ENCODE assay signal across 11 cellular contexts in genomic region chr19:3653865-3654513, GRCh38. TPM values are rescaled to one million over a fixed set of nuclear protein-coding genes. Genes with fewer than 3 reads are reported as not detected.
A peak's percentile ranks its signal among the peaks of the same experiment; 100 is the strongest.
DNase-seq lines count a peak whose midpoint lies in the region; ATAC-seq and TF ChIP-seq lines count a peak whose summit lies in the region.
"Had no signal": no experiment of that assay in that cellular context is flagged by ENCODE, and none has a peak within 500 bp of the region (broad histone marks: within the 10 kb centered on the region; RNA-seq: fewer than 3 reads in every experiment).

No MANE protein-coding gene starts in this region.

- DNase-seq in DMS53 (lab: John Stamatoyannopoulos, UW): peak; percentile 13
- DNase-seq in DMS53 treated with DMSO at 0.1 percent for 48 hours (lab: John Stamatoyannopoulos, UW; ENCODE audit: unreplicated experiment): no peak
- DNase-seq in glutamatergic neuron: peak; percentile 60
- no peak for DNase-seq in dorsolateral prefrontal cortex
- DNase-seq: central memory CD4-positive, alpha-beta T cell; NCI-H2171 treated with DMSO at 0.1 percent for 48 hours; substantia nigra had no signal

- H3K4me3 ChIP-seq in OCI-LY3 (ENCODE audit: low read length) (no peak overlapping the region), dorsolateral prefrontal cortex (no peak overlapping the region)

- H3K27ac ChIP-seq in OCI-LY3 (ENCODE audit: low read length) (no peak overlapping the region), dorsolateral prefrontal cortex (peak overlapping the region in 7 of 59 donors; percentile 2 to 83 (median 31))

- no peak for ATAC-seq in GM21786 (IDR thresholded peaks at IDR 0.05; ENCODE audit: unreplicated experiment)
- ATAC-seq in GM18867 (IDR thresholded peaks at IDR 0.05; ENCODE audit: unreplicated experiment): no peak

- H3K36me3 Mint-ChIP-seq in glutamatergic neuron (ENCODE audit: unreplicated experiment): no peaks in the 10 kb centered on the region

- H3K4me1 Mint-ChIP-seq in glutamatergic neuron (ENCODE audit: low read depth, unreplicated experiment): peaks cover 10% of the 10 kb centered on the region

- intact Hi-C loops in dorsolateral prefrontal cortex (cut with DNase I): no loop called here

- peaks cover 22% of the 10 kb centered on the region for H3K4me1 ChIP-seq in OCI-LY3 (ENCODE audit: low read length)

- peak overlapping the region; percentile 75 for H3K27ac Mint-ChIP-seq in glutamatergic neuron (ENCODE audit: unreplicated experiment)

- 0 out of 2 replicates have a peak, but pooled peaks cover 3% of the 10 kb centered on the region for H4K20me1 ChIP-seq in OCI-LY3 (ENCODE audit: insufficient read depth, low read length)

- no peak overlapping the region for H3K9ac ChIP-seq in OCI-LY3 (ENCODE audit: low read length)

- no peak overlapping the region for H3K4me2 ChIP-seq in OCI-LY3 (ENCODE audit: low read length)

- no peak overlapping the region for H2AFZ ChIP-seq in OCI-LY3 (ENCODE audit: low read depth, low read length)

- no peak overlapping the region for H3K4me3 Mint-ChIP-seq in glutamatergic neuron (ENCODE audit: unreplicated experiment)

- H3K27me3 Mint-ChIP-seq in glutamatergic neuron (ENCODE audit: unreplicated experiment): peaks cover 20% of the 10 kb centered on the region

- no peaks in the 10 kb centered on the region for H3K27me3 ChIP-seq in OCI-LY3 (ENCODE audit: low read depth, low read length)
- no peaks in the 10 kb centered on the region for H3K27me3 ChIP-seq in dorsolateral prefrontal cortex

- peaks cover 24% of the 10 kb centered on the region for H3K9me3 Mint-ChIP-seq in glutamatergic neuron (ENCODE audit: unreplicated experiment)

- no peaks in the 10 kb centered on the region for H3K9me3 ChIP-seq in OCI-LY3 (ENCODE audit: insufficient read depth, low read length)

- H3K79me2 ChIP-seq in OCI-LY3 (ENCODE audit: low read length): no peaks in the 10 kb centered on the region

- peaks cover 49% of the 10 kb centered on the region for H3K36me3 ChIP-seq in OCI-LY3 (replicated peaks; ENCODE audit: low read depth, low read length)

- TF ChIP-seq CTCF in GM12872 (IDR thresholded peaks at IDR 0.05; ENCODE audit: insufficient read depth, low read depth, low read length) (0 out of 3 replicates have a peak, but pooled peaks have one; percentile 11), OCI-LY3 (IDR thresholded peaks at IDR 0.05; ENCODE audit: low read depth, low read length) (peak; percentile 31), glutamatergic neuron (IDR thresholded peaks at IDR 0.05; ENCODE audit: partially characterized antibody, unreplicated experiment) (peak; percentile 35), dorsolateral prefrontal cortex (IDR thresholded peaks at IDR 0.05 in 54 of 56, conservative IDR thresholded peaks at IDR 0.05 in 2 of 56; ENCODE audit: low read depth in 1 of 56, partially characterized antibody in 56 of 56) (peak in 1 of 56 donors; percentile 14)

RNA-seq across cellular contexts. Expression of gene CACTIN, which starts 27.4 kb away (rescaled TPM):
- 29.7 TPM for total RNA-seq in glutamatergic neuron (ENCODE audit: unreplicated experiment)
- total RNA-seq in dorsolateral prefrontal cortex: 10 to 100 TPM; 18.8 to 43.6 (median 24.6) TPM

RNA-seq across cellular contexts. Expression of gene PIP5K1C, which starts 46.3 kb away (rescaled TPM):
- total RNA-seq in glutamatergic neuron (ENCODE audit: unreplicated experiment): 169 TPM
- 100 to 1,000 TPM in 105 of 120 experiments, 10 to 100 TPM in 15; 52.4 to 207 (median 126) TPM for total RNA-seq in dorsolateral prefrontal cortex

RNA-seq across cellular contexts. Expression of gene TBXA2R, which starts 47.3 kb away (rescaled TPM):
- not detected for total RNA-seq in glutamatergic neuron (ENCODE audit: unreplicated experiment)
- 1 to 10 TPM in 80 of 120 experiments, under 1 TPM in 40; 0.36 to 2.7 (median 1.4) TPM for total RNA-seq in dorsolateral prefrontal cortex

RNA-seq across cellular contexts. Expression of gene TJP3, which starts 54.2 kb away (rescaled TPM):
- 3.1 TPM for total RNA-seq in glutamatergic neuron (ENCODE audit: unreplicated experiment)
- total RNA-seq in dorsolateral prefrontal cortex: 1 to 10 TPM in 12 of 120 experiments, under 1 TPM in 19, not detected in 89; 0.14 to 4.5 (median 0.81) TPM

Comparison
In these comparisons a context has a peak if more than half of its experiments do, and no peak if none do; other contexts are left out.
1. DNase-seq: peak in DMS53 (single experiment) and glutamatergic neuron (single experiment); none in DMS53 treated with DMSO at 0.1 percent for 48 hours (single experiment) and dorsolateral prefrontal cortex (0 of 10).